ENCODE assay signal across 8 cellular contexts in the genomic region with DNA sequence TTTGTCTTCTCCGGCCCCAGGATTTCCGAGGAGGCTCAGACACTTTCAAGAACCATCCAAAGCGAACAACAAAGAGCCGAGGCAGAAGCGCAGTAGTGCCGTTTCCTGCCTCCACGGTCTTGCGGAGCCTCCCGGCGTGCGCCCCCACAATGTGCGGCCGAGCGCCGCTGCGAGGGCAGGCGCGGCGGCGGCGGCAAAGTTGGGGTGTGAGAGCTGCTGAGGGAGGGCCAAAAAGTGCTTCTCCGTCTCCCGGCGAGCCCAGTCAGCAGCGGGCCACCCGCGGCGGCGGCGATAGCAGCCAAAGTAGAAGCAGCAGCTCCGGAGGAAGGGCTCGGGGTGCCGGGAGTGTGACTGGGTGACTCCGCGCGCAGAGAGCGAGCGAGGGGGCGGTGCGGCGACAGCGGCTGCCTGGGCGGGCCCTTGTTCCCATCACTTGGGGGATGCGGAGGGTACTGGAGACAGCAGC.
DNase-seq lines count a peak whose midpoint lies in the region; ATAC-seq lines count a peak whose summit lies in the region.

No MANE protein-coding gene starts in this region.

- peak overlapping the region; percentile 87 for H3K14ac ChIP-seq in neuronal stem cell (ENCODE audit: low read length)

- no peaks in the 10 kb centered on the region for H3K9me3 ChIP-seq in neuronal stem cell (replicated peaks in 1 of 2; ENCODE audit: control insufficient read depth in 2 of 2, insufficient read depth in 1 of 2, low read depth in 1 of 2, low read length in 2 of 2)

- H2AFZ ChIP-seq in neuronal stem cell (ENCODE audit: low read length) = peak overlapping the region; percentile 99

- H3K4me1 ChIP-seq in neuronal stem cell (ENCODE audit: control insufficient read depth in 2 of 2, insufficient read depth in 1 of 2, low read depth in 1 of 2, low read length in 2 of 2) = peaks cover 3 to 7% of the 10 kb centered on the region in 2 donors

- H2BK120ac ChIP-seq in neuronal stem cell (ENCODE audit: low read depth, low read length) = peak overlapping the region; percentile 88

- H3K4ac ChIP-seq in neuronal stem cell (ENCODE audit: low read length) = no peak overlapping the region

- peak overlapping the region; percentile 97 for H3K9ac ChIP-seq in neuronal stem cell (ENCODE audit: low read depth, low read length, poor library complexity)

- peak overlapping the region; percentile 55 for H3K23ac ChIP-seq in neuronal stem cell (ENCODE audit: low read depth, low read length, poor library complexity)

- peak overlapping the region; percentile 43 for H4K8ac ChIP-seq in neuronal stem cell (ENCODE audit: low read depth, low read length)

- peak overlapping the region; percentile 99 for H3K18ac ChIP-seq in neuronal stem cell (ENCODE audit: low read length)

- peaks cover 5% of the 10 kb centered on the region for H3K79me1 ChIP-seq in neuronal stem cell (ENCODE audit: low read depth, low read length)

- no CpG with 5 or more reads among the region's 44 CpGs for WGBS in neuronal stem cell (ENCODE audit: extremely low coverage in 2 of 2, insufficient read length in 2 of 2, insufficient replicate concordance in 1 of 2), 2 donors

- ATAC-seq in HG03439 (IDR thresholded peaks at IDR 0.05; ENCODE audit: unreplicated experiment) (no peak), GM21381 (IDR thresholded peaks at IDR 0.05; ENCODE audit: unreplicated experiment) (no peak)

- no peaks in the 10 kb centered on the region for H3K36me3 ChIP-seq in neuronal stem cell (replicated peaks in 1 of 2; ENCODE audit: control insufficient read depth in 2 of 2, insufficient read depth in 2 of 2, low read length in 2 of 2)

- peak overlapping the region; percentile 63 for H2AK5ac ChIP-seq in neuronal stem cell (ENCODE audit: low read depth, low read length)

- H2BK12ac ChIP-seq in neuronal stem cell (ENCODE audit: low read length) = peak overlapping the region; percentile 58

- H2BK15ac ChIP-seq in neuronal stem cell (ENCODE audit: low read length) = peak overlapping the region; percentile 85

- DNase-seq in NCI-H2171 treated with DMSO at 0.1 percent for 48 hours (lab: John Stamatoyannopoulos, UW) (peak; percentile 51), NCI-H2171 (lab: John Stamatoyannopoulos, UW) (no peak), HT1080 (ENCODE audit: low read depth) (peak; percentile 57), glomerular visceral epithelial cell (ENCODE audit: extremely low spot score) (peak; percentile 64), neuronal stem cell (ENCODE audit: low spot score) (peak; percentile 49)
- DNase-seq in activated CD8-positive, alpha-beta memory T cell treated with anti-CD3 and anti-CD28 coated beads, Interleukin-2, amount 50 U/mL, for 4 hours = peak; percentile 33

- H3K27ac ChIP-seq in neuronal stem cell (replicated peaks; ENCODE audit: low read length) = peak overlapping the region; percentile 99

- H3K27me3 ChIP-seq in neuronal stem cell (ENCODE audit: control insufficient read depth in 3 of 3, insufficient read depth in 3 of 3, low read depth in 1 of 3, low read length in 3 of 3) = no peaks in the 10 kb centered on the region

- H4K91ac ChIP-seq in neuronal stem cell (ENCODE audit: low read depth, low read length, poor library complexity) = no peak overlapping the region

- H3K4me2 ChIP-seq in neuronal stem cell (ENCODE audit: insufficient read depth, low read length, poor library complexity, severe bottlenecking) = peak overlapping the region; percentile 61

- H2BK5ac ChIP-seq in neuronal stem cell (ENCODE audit: low read length) = peak overlapping the region; percentile 97

- peak overlapping the region; percentile 81 to 97 for H3K4me3 ChIP-seq in neuronal stem cell (ENCODE audit: low read length in 2 of 2)
